In genomic region chr10:34716958-34717357, GRCh38 we compare ENCODE assay signal across 16 cellular contexts.
DNase-seq lines count a peak whose midpoint lies in the region; ATAC-seq, FAIRE-seq and TF ChIP-seq lines count a peak whose summit lies in the region.
"Had no signal": no experiment of that assay in that cellular context is flagged by ENCODE, and none has a peak within 500 bp of the region (broad histone marks: within the 10 kb centered on the region; RNA-seq: fewer than 3 reads in every experiment).

No MANE protein-coding gene starts in this region.

- H3K4me3 Mint-ChIP-seq in stimulated activated naive B cell treated with anti-CD40 and anti-IgM and Interleukin-4, amounts not matched to agents 10 μg/mL and 1 μg/mL and 100 μg/mL, for 72 hours, result no peak overlapping the region
- H3K4me3 Mint-ChIP-seq: activated CD4-positive, alpha-beta T cell treated with anti-CD3 and anti-CD28 coated beads for 36 hours had no signal

- ATAC-seq in SK-N-SH treated with all-trans-retinoic acid at 6 μM for 48 hours, result no peak
- peak; percentile 82 for ATAC-seq in HG03354 (IDR thresholded peaks at IDR 0.05; ENCODE audit: poor library complexity, severe bottlenecking, unreplicated experiment)
- peak; percentile 64 to 68 for ATAC-seq in stimulated activated naive B cell treated with anti-CD40 and anti-IgM and Interleukin-4, amounts not matched to agents 10 μg/mL and 1 μg/mL and 100 μg/mL, for 72 hours (replicated peaks)
- ATAC-seq: activated CD4-positive, alpha-beta T cell treated with anti-CD3 and anti-CD28 coated beads for 36 hours had no signal

- POLR2A ChIA-PET in SK-N-SH (lab: Yijun Ruan, JAX), result no interaction called here

- H3K36me3 ChIP-seq in SK-N-SH (replicated peaks in 1 of 2; ENCODE audit: control insufficient read depth in 1 of 2, insufficient read depth in 2 of 2, low read length in 1 of 2) (no peaks in the 10 kb centered on the region), WERI-Rb-1 (no peaks in the 10 kb centered on the region)
- H3K36me3 ChIP-seq in effector memory CD4-positive, alpha-beta T cell (ENCODE audit: control insufficient read depth, insufficient read depth, low read length), result no peaks in the 10 kb centered on the region
- H3K36me3 ChIP-seq: gastrocnemius medialis had no signal

- H3K4me3 ChIP-seq in SK-N-SH (ENCODE audit: low read depth in 2 of 2, low read length in 1 of 2) (no peak overlapping the region), WERI-Rb-1 (ENCODE audit: low read depth, low read length) (no peak overlapping the region)
- no peak overlapping the region for H3K4me3 ChIP-seq in effector memory CD4-positive, alpha-beta T cell (ENCODE audit: insufficient read depth, low read depth, low read length, poor library complexity, severe bottlenecking)
- H3K4me3 ChIP-seq: gastrocnemius medialis, lung had no signal

- H3K27ac Mint-ChIP-seq in stimulated activated naive B cell treated with anti-CD40 and anti-IgM and Interleukin-4, amounts not matched to agents 10 μg/mL and 1 μg/mL and 100 μg/mL, for 72 hours, result no peak overlapping the region
- H3K27ac Mint-ChIP-seq: activated CD4-positive, alpha-beta T cell treated with anti-CD3 and anti-CD28 coated beads for 36 hours had no signal

- H3K27me3 ChIP-seq in SK-N-SH (ENCODE audit: insufficient read depth) (no peaks in the 10 kb centered on the region), WERI-Rb-1 (ENCODE audit: insufficient read depth, low read depth, severe bottlenecking) (no peaks in the 10 kb centered on the region)
- no peaks in the 10 kb centered on the region for H3K27me3 ChIP-seq in effector memory CD4-positive, alpha-beta T cell (replicated peaks; ENCODE audit: control insufficient read depth, insufficient read depth, low read length, poor library complexity, severe bottlenecking)
- H3K27me3 ChIP-seq: gastrocnemius medialis had no signal

- H3F3A ChIP-seq in SK-N-SH (replicated peaks; ENCODE audit: insufficient read depth), result peaks cover 8% of the 10 kb centered on the region

- TF ChIP-seq EP300 in SK-N-SH (IDR thresholded peaks at IDR 0.05; ENCODE audit: borderline replicate concordance in 1 of 2, low read depth in 1 of 2, low read length in 1 of 2), result no peak

- H3K4me1 Mint-ChIP-seq in stimulated activated naive B cell treated with anti-CD40 and anti-IgM and Interleukin-4, amounts not matched to agents 10 μg/mL and 1 μg/mL and 100 μg/mL, for 72 hours, result peaks cover 3 to 6% of the 10 kb centered on the region in 2 donors
- H3K4me1 Mint-ChIP-seq: activated CD4-positive, alpha-beta T cell treated with anti-CD3 and anti-CD28 coated beads for 36 hours had no signal

- H3K36me3 Mint-ChIP-seq in stimulated activated naive B cell treated with anti-CD40 and anti-IgM and Interleukin-4, amounts not matched to agents 10 μg/mL and 1 μg/mL and 100 μg/mL, for 72 hours, result no peaks in the 10 kb centered on the region

- no peaks in the 10 kb centered on the region for H3K27me3 Mint-ChIP-seq in stimulated activated naive B cell treated with anti-CD40 and anti-IgM and Interleukin-4, amounts not matched to agents 10 μg/mL and 1 μg/mL and 100 μg/mL, for 72 hours
- H3K27me3 Mint-ChIP-seq: activated CD4-positive, alpha-beta T cell treated with anti-CD3 and anti-CD28 coated beads for 36 hours had no signal

- H3K4me2 ChIP-seq in SK-N-SH, result no peak overlapping the region

- peaks cover 78% of the 10 kb centered on the region for H3K79me2 ChIP-seq in SK-N-SH (ENCODE audit: insufficient read depth)

- no peak for TF ChIP-seq CTCF in SK-N-SH (IDR thresholded peaks at IDR 0.05)
- TF ChIP-seq CTCF in WERI-Rb-1 (IDR thresholded peaks at IDR 0.05; ENCODE audit: low read depth, low read length), result no peak

- no peaks in the 10 kb centered on the region for H3K9me3 Mint-ChIP-seq in stimulated activated naive B cell treated with anti-CD40 and anti-IgM and Interleukin-4, amounts not matched to agents 10 μg/mL and 1 μg/mL and 100 μg/mL, for 72 hours

- peaks cover 9 to 14% of the 10 kb centered on the region in 2 experiments for H3K4me1 ChIP-seq in SK-N-SH (ENCODE audit: control insufficient read depth in 1 of 2, insufficient read depth in 2 of 2, low read depth in 1 of 2, low read length in 1 of 2)
- no peaks in the 10 kb centered on the region for H3K4me1 ChIP-seq in effector memory CD4-positive, alpha-beta T cell (ENCODE audit: control insufficient read depth, insufficient read depth, low read length, poor library complexity, severe bottlenecking)

- no peak overlapping the region for H3K27ac ChIP-seq in SK-N-SH (ENCODE audit: low read depth in 2 of 2, low read length in 1 of 2)
- H3K27ac ChIP-seq in effector memory CD4-positive, alpha-beta T cell (ENCODE audit: insufficient read depth, low read length, poor library complexity, severe bottlenecking), result no peak overlapping the region
- no peak overlapping the region for H3K27ac ChIP-seq in WERI-Rb-1
- H3K27ac ChIP-seq: RWPE1 had no signal

- no peaks in the 10 kb centered on the region for H3K9me2 ChIP-seq in SK-N-SH

- WGBS in SK-N-SH (ENCODE audit: low lambda C conversion rate), result 28% methylated on average over 1 of the region's 1 CpG

- CTCF ChIA-PET in SK-N-SH (lab: Yijun Ruan, JAX), result interaction anchor here (0.5 to 1.5 kb wide), 2 partner anchors 40 to 62 kb away, joined by 3 to 4 read pairs; no protein-coding TSS in a partner anchor

- no peak for TF ChIP-seq RAD21 in SK-N-SH (IDR thresholded peaks at IDR 0.05; ENCODE audit: low read length)

- peaks cover 13% of the 10 kb centered on the region; the same call in 1 of the 2 replicates for H4K20me1 ChIP-seq in SK-N-SH (ENCODE audit: insufficient read depth)

- DNase-seq in SK-N-SH, result no peak
- peak; percentile 46 for DNase-seq in RCC 7860 (ENCODE audit: low spot score)
- no peak for DNase-seq in stimulated activated naive B cell treated with anti-CD40 and anti-IgM and Interleukin-4, amounts not matched to agents 10 μg/mL and 1 μg/mL and 100 μg/mL, for 72 hours
- no peak for DNase-seq in effector memory CD4-positive, alpha-beta T cell
- DNase-seq in WERI-Rb-1, result no peak
- DNase-seq in glomerular visceral epithelial cell (ENCODE audit: extremely low spot score), result no peak
- DNase-seq: activated CD4-positive, alpha-beta T cell treated with anti-CD3 and anti-CD28 coated beads for 36 hours; activated naive CD4-positive, alpha-beta T cell treated with anti-CD3 and anti-CD28 coated beads, Interleukin-2, amount 50 U/mL, for 16 hours; NCI-H1436 treated with DMSO at 0.1 percent for 48 hours; stimulated activated CD4-positive, alpha-beta T cell treated with anti-CD3 and anti-CD28 coated beads, Interleukin-2, amount 100 ng/mL, for 24 hours had no signal

- no peak overlapping the region for H2AFZ ChIP-seq in SK-N-SH (ENCODE audit: low read depth)

- no peaks in the 10 kb centered on the region for H3K9me3 ChIP-seq in SK-N-SH
- H3K9me3 ChIP-seq in effector memory CD4-positive, alpha-beta T cell (ENCODE audit: control insufficient read depth, low read length), result no peaks in the 10 kb centered on the region
- H3K9me3 ChIP-seq in WERI-Rb-1 (ENCODE audit: severe bottlenecking), result no peaks in the 10 kb centered on the region
- H3K9me3 ChIP-seq: gastrocnemius medialis had no signal

- FAIRE-seq in RCC 7860 (lab: Jason Lieb, UNC), result peak; percentile 85
- FAIRE-seq: A204.1 had no signal

- H3K9ac ChIP-seq in SK-N-SH, result no peak overlapping the region

TF ChIP-seq in SK-N-SH, 30 proteins besides CTCF, POLR2A, EP300 and RAD21:
- TF ChIP-seq TCF12 (IDR thresholded peaks at IDR 0.05), result peak; percentile 19; the same call in 1 of the 2 replicates
- no peak for TF ChIP-seq YY1 (IDR thresholded peaks at IDR 0.05; ENCODE audit: low read depth)
TF ChIP-seq in SK-N-SH: peak in this region for 1.

TF ChIP-seq in SK-N-SH treated with all-trans-retinoic acid at 6 μM for 48 hours, 23 proteins besides CTCF, POLR2A, EP300 and RAD21 (continues in another document):
- TF ChIP-seq TSHZ2 (CRISPR knock-in tag; IDR thresholded peaks at IDR 0.05) (no peak), CSRNP3 (CRISPR knock-in tag; IDR thresholded peaks at IDR 0.05) (no peak), ISL1 (CRISPR knock-in tag; IDR thresholded peaks at IDR 0.05) (no peak), ZC3H10 (CRISPR knock-in tag; IDR thresholded peaks at IDR 0.05) (no peak), ZFP3 (CRISPR knock-in tag; IDR thresholded peaks at IDR 0.05) (no peak), OSR1 (CRISPR knock-in tag; IDR thresholded peaks at IDR 0.05) (no peak), ZNF565 (CRISPR knock-in tag; conservative IDR thresholded peaks at IDR 0.05; ENCODE audit: low read depth) (no peak), ARNTL (CRISPR knock-in tag; IDR thresholded peaks at IDR 0.05; ENCODE audit: borderline replicate concordance, low read depth) (no peak)
